In genomic region chr18:23635283-23636040, GRCh38 we compare ENCODE assay signal across 2 cellular contexts.
TF ChIP-seq lines count a peak whose summit lies in the region.

No MANE protein-coding gene starts in this region.

TF ChIP-seq in GM23338, 12 proteins besides CTCF, POLR2A, EP300 and RAD21:
- TF ChIP-seq EZH2phosphoT487 (IDR thresholded peaks at IDR 0.05; ENCODE audit: unreplicated experiment) (no peak), JUNB (IDR thresholded peaks at IDR 0.05; ENCODE audit: unreplicated experiment) (no peak), EZH2 (IDR thresholded peaks at IDR 0.05; ENCODE audit: low read depth, unreplicated experiment) (no peak), ZNF331 (CRISPR knock-in tag; IDR thresholded peaks at IDR 0.05; ENCODE audit: low read depth) (no peak), REST (IDR thresholded peaks at IDR 0.05; ENCODE audit: unreplicated experiment) (no peak), STAT1 (IDR thresholded peaks at IDR 0.05; ENCODE audit: unreplicated experiment) (no peak), POLR2AphosphoS5 (IDR thresholded peaks at IDR 0.05; ENCODE audit: low read depth) (no peak), ZNF114 (CRISPR knock-in tag; IDR thresholded peaks at IDR 0.05) (no peak), NANOG (IDR thresholded peaks at IDR 0.05; ENCODE audit: borderline replicate concordance) (no peak), CREB1 (CRISPR knock-in tag; IDR thresholded peaks at IDR 0.05; ENCODE audit: low read depth) (no peak)
- TF ChIP-seq, protein P1, sequence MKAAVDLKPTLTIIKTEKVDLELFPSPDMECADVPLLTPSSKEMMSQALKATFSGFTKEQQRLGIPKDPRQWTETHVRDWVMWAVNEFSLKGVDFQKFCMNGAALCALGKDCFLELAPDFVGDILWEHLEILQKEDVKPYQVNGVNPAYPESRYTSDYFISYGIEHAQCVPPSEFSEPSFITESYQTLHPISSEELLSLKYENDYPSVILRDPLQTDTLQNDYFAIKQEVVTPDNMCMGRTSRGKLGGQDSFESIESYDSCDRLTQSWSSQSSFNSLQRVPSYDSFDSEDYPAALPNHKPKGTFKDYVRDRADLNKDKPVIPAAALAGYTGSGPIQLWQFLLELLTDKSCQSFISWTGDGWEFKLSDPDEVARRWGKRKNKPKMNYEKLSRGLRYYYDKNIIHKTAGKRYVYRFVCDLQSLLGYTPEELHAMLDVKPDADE (IDR thresholded peaks at IDR 0.05), result no peak

TF ChIP-seq in HepG2, 621 proteins besides CTCF, POLR2A, EP300 and RAD21:
- TF ChIP-seq THYN1 (CRISPR knock-in tag; IDR thresholded peaks at IDR 0.05; ENCODE audit: borderline replicate concordance, low read depth) (no peak), MTF1 (CRISPR knock-in tag; IDR thresholded peaks at IDR 0.05) (no peak), SALL1 (CRISPR knock-in tag; IDR thresholded peaks at IDR 0.05) (peak; percentile 22; the same call in 1 of the 2 replicates), NR0B2 (CRISPR knock-in tag; IDR thresholded peaks at IDR 0.05) (no peak), ZSCAN21 (CRISPR knock-in tag; IDR thresholded peaks at IDR 0.05; ENCODE audit: borderline replicate concordance) (no peak), KDM4B (CRISPR knock-in tag; IDR thresholded peaks at IDR 0.05) (no peak), ZNF543 (CRISPR knock-in tag; IDR thresholded peaks at IDR 0.05) (0 out of 2 replicates have a peak, but pooled peaks have one; percentile 23), ZNF446 (CRISPR knock-in tag; IDR thresholded peaks at IDR 0.05) (no peak)
- TF ChIP-seq, protein P2, sequence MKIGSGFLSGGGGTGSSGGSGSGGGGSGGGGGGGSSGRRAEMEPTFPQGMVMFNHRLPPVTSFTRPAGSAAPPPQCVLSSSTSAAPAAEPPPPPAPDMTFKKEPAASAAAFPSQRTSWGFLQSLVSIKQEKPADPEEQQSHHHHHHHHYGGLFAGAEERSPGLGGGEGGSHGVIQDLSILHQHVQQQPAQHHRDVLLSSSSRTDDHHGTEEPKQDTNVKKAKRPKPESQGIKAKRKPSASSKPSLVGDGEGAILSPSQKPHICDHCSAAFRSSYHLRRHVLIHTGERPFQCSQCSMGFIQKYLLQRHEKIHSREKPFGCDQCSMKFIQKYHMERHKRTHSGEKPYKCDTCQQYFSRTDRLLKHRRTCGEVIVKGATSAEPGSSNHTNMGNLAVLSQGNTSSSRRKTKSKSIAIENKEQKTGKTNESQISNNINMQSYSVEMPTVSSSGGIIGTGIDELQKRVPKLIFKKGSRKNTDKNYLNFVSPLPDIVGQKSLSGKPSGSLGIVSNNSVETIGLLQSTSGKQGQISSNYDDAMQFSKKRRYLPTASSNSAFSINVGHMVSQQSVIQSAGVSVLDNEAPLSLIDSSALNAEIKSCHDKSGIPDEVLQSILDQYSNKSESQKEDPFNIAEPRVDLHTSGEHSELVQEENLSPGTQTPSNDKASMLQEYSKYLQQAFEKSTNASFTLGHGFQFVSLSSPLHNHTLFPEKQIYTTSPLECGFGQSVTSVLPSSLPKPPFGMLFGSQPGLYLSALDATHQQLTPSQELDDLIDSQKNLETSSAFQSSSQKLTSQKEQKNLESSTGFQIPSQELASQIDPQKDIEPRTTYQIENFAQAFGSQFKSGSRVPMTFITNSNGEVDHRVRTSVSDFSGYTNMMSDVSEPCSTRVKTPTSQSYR (CRISPR knock-in tag; IDR thresholded peaks at IDR 0.05; ENCODE audit: borderline replicate concordance), result peak; percentile 71
TF ChIP-seq in HepG2: peak in this region for 3.
